ENCODE assay signal across 1 cellular context in the genomic region with DNA sequence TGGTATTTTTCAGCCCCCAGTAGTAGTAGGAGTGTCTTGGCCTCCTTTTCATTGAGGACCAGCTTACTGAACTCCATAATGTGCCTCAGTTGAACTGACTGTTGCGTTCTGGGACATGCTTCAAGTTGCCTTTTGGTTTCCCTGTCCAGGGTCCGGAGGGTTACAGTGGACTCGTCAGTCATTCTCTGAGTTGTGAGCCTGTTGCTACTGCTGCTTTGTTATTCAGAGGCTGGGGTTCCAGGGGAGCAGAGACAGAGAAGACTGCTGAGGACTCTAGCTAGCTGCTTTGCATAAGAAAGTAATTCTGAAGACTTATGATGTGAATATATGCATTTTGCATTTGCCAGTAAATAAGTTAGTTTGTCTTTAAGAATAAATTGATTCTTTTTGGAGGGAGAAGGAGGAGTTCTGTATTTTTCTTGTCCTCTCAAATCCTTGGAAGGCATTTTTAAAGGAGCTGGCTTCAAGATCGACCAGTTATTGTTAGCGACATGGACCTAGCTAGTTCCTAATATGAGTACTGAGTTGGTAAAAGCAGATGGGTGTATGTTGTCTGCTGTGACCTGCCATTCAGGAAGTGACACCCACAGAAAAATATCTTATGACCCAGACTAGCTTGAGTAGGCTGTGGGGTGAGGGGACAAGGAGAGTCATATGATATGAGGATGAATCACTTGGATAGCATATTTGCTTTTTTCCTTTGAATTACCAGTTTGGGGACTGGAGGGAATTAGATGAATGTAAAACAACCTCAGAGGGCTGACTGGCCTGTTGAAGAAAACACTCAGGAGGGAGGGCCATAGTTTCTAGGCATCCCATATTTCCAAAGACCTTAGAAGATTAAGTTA.
TF ChIP-seq lines count a peak whose summit lies in the region.

No MANE protein-coding gene starts in this region.

TF ChIP-seq in WTC11, 78 proteins besides CTCF, POLR2A, EP300 and RAD21 (continued from another document):
- TF ChIP-seq, protein P1, sequence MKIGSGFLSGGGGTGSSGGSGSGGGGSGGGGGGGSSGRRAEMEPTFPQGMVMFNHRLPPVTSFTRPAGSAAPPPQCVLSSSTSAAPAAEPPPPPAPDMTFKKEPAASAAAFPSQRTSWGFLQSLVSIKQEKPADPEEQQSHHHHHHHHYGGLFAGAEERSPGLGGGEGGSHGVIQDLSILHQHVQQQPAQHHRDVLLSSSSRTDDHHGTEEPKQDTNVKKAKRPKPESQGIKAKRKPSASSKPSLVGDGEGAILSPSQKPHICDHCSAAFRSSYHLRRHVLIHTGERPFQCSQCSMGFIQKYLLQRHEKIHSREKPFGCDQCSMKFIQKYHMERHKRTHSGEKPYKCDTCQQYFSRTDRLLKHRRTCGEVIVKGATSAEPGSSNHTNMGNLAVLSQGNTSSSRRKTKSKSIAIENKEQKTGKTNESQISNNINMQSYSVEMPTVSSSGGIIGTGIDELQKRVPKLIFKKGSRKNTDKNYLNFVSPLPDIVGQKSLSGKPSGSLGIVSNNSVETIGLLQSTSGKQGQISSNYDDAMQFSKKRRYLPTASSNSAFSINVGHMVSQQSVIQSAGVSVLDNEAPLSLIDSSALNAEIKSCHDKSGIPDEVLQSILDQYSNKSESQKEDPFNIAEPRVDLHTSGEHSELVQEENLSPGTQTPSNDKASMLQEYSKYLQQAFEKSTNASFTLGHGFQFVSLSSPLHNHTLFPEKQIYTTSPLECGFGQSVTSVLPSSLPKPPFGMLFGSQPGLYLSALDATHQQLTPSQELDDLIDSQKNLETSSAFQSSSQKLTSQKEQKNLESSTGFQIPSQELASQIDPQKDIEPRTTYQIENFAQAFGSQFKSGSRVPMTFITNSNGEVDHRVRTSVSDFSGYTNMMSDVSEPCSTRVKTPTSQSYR (CRISPR knock-in tag; IDR thresholded peaks at IDR 0.05), result no peak
- no peak for TF ChIP-seq ZNF423 (CRISPR knock-in tag; IDR thresholded peaks at IDR 0.05)
- TF ChIP-seq ARID4B (CRISPR knock-in tag; IDR thresholded peaks at IDR 0.05; ENCODE audit: borderline replicate concordance), result no peak
- no peak for TF ChIP-seq OVOL2 (CRISPR knock-in tag; IDR thresholded peaks at IDR 0.05; ENCODE audit: borderline replicate concordance)
